Comparison of ENCODE assay signal across 10 cellular contexts in the genomic region with DNA sequence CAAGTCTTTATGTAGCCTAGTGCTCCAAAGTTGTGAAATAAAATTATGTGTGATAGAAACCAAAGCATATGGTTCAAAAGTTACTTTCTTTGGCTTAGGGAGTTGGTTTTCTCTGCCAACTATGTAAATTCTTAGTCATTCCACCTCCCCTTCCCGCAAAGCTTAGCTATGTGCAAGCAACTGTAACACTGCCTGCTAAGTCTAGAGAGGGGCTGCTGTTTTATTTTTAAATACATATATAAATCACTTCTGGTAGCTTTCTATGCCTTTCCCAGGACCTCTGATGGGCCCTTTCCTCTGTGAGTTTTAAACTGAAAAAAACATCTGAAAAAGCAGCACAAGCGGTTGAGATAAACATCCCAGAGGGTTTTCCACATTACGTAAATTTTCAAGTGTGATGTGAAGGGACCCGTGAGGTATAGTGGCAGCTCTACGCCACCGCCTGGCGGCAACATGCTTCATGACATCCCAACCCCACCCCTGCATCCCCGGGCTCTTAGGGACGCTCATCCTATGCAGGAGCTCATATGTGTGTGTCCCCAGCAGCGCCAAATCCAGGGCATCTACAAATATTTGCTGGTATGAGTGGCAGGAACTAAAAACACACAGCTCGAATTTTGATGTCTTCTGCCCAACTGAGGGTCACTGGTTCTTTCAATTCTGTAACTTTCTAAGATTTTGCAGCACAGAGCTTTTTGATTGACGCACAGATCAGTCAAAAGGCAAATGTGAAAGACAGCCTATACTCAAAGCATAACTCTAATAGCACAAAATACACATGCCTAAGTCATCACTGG. TPM values are rescaled to one million over a fixed set of nuclear protein-coding genes. Genes with fewer than 3 reads are reported as not detected.
DNase-seq lines count a peak whose midpoint lies in the region; ATAC-seq and TF ChIP-seq lines count a peak whose summit lies in the region.
"Had no signal": no experiment of that assay in that cellular context is flagged by ENCODE, and none has a peak within 500 bp of the region (broad histone marks: within the 10 kb centered on the region; RNA-seq: fewer than 3 reads in every experiment).

No MANE protein-coding gene starts in this region.

- ATAC-seq in HG03354 (IDR thresholded peaks at IDR 0.05; ENCODE audit: poor library complexity, severe bottlenecking, unreplicated experiment) (peak; percentile 60), body of pancreas (peak; percentile 85)

- no peaks in the 10 kb centered on the region for H3K27me3 ChIP-seq in body of pancreas
- H3K27me3 ChIP-seq: BLaER1 treated with 17β-estradiol and CSF1 and Interleukin-3, amounts not matched to agents 10 nM and 100 nM had no signal

- DNase-seq in NCI-H2227 (lab: John Stamatoyannopoulos, UW; ENCODE audit: unreplicated experiment) = peak; percentile 35
- no peak for DNase-seq in NCI-H2227 treated with DMSO at 0.1 percent for 48 hours (lab: John Stamatoyannopoulos, UW)
- peak; percentile 51 to 74 (median 62) for DNase-seq in body of pancreas
- peak; percentile 10 to 57 for DNase-seq in lung microvascular endothelial cell (ENCODE audit: low read depth in 2 of 2)
- no peak for DNase-seq in COLO668 (lab: John Stamatoyannopoulos, UW; ENCODE audit: unreplicated experiment)
- DNase-seq in amygdala (lab: John Stamatoyannopoulos, UW) = no peak
- no peak for DNase-seq in SHP77 treated with DMSO at 0.1 percent for 48 hours (lab: John Stamatoyannopoulos, UW)

- peak; percentile 26 to 70 (median 54) for TF ChIP-seq CTCF in body of pancreas (IDR thresholded peaks at IDR 0.05)

- peaks cover 16% of the 10 kb centered on the region for H3K4me1 ChIP-seq in body of pancreas
- H3K4me1 ChIP-seq: parathyroid adenoma had no signal

- H3K4me3 ChIP-seq in body of pancreas = no peak overlapping the region
- H3K4me3 ChIP-seq: BLaER1 treated with 17β-estradiol and CSF1 and Interleukin-3, amounts not matched to agents 10 nM and 100 nM had no signal

- H3K27ac ChIP-seq in body of pancreas = no peak overlapping the region
- H3K27ac ChIP-seq: BLaER1 treated with 17β-estradiol and CSF1 and Interleukin-3, amounts not matched to agents 10 nM and 100 nM; parathyroid adenoma had no signal

- TF ChIP-seq POLR2A in body of pancreas (IDR thresholded peaks at IDR 0.05) = no peak

- WGBS in body of pancreas, 2 donors = 24 to 46% methylated on average over 12 of the region's 12 CpGs

- intact Hi-C loops in body of pancreas (cut with DNase I) = no loop called here

- no peaks in the 10 kb centered on the region for H3K9me3 ChIP-seq in body of pancreas
- H3K9me3 ChIP-seq: BLaER1 treated with 17β-estradiol and CSF1 and Interleukin-3, amounts not matched to agents 10 nM and 100 nM had no signal

- peaks cover 0 to 2% of the 10 kb centered on the region in 2 donors for H3K36me3 ChIP-seq in body of pancreas (replicated peaks in 1 of 2; ENCODE audit: insufficient read depth in 1 of 2, low read depth in 2 of 2)

RNA-seq across cellular contexts. Expression of gene SAYSD1, which starts 12.8 kb away (rescaled TPM):
- total RNA-seq in body of pancreas (10 to 100 TPM in 1 of 2 donors, 1 to 10 TPM in 1; 9.2 to 11.4 TPM), lung microvascular endothelial cell (6.8 and 8.9 TPM in 2 replicates)

RNA-seq across cellular contexts. Expression of gene GLP1R, which starts 53.6 kb away (rescaled TPM):
- total RNA-seq in body of pancreas = 1 to 10 TPM; 5.7 to 6.9 TPM
- total RNA-seq in lung microvascular endothelial cell = not detected in 2 replicates

Comparison
In these comparisons a context has a peak if more than half of its experiments do, and no peak if none do; other contexts are left out.
1. DNase-seq: peak in NCI-H2227 (single experiment), body of pancreas (4 of 4) and lung microvascular endothelial cell (2 of 2); none in NCI-H2227 treated with DMSO at 0.1 percent for 48 hours (single experiment), COLO668 (single experiment), amygdala (0 of 56) and SHP77 treated with DMSO at 0.1 percent for 48 hours (single experiment).